8 cellular contexts compared by ENCODE assay signal in the genomic region with DNA sequence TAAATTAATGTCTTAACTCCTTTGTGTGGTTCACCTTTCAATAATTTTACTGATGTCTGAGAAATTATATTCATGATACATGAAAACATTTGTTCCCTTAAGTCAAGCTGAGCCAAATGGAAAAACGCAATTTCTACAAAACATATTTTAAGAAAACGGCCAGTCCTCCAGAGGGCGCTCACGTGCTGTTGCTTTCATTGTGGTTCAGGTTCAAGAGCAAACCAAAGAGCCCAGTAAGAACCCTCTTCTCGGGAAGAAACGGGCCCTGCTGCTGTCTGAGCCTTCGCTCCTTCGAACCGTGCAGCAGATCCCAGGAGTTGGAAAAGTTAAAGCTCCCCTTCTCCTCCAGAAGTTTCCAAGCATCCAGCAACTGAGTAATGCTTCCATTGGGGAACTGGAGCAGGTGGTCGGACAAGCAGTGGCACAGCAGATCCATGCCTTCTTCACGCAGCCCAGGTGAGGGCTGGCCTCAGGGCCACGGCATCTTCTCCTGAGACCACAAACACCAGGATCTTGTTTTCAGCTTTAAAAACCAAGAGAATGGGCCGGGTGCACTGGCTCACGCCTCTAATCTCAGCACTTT. TPM values are rescaled to one million over a fixed set of nuclear protein-coding genes. Genes with fewer than 3 reads are reported as not detected.
DNase-seq lines count a peak whose midpoint lies in the region; ATAC-seq and TF ChIP-seq lines count a peak whose summit lies in the region.

No MANE protein-coding gene starts in this region.

- CTCF ChIA-PET in GM10248 (lab: Yijun Ruan, JAX), result interaction anchor here (0.9 to 2.1 kb wide), 15 partner anchors 9 to 432 kb away, joined by 3 to 14 read pairs (median 4); partner anchors contain the start of gene GPATCH1

- peak; percentile 66 for TF ChIP-seq CTCF in GM10248 (IDR thresholded peaks at IDR 0.05; ENCODE audit: control extremely low read depth, extremely low read depth, low read depth, missing control alignments)

- ATAC-seq in T-helper 17 cell (no peak), GM18520 (IDR thresholded peaks at IDR 0.05; ENCODE audit: unreplicated experiment) (no peak), GM21737 (IDR thresholded peaks at IDR 0.05; ENCODE audit: unreplicated experiment) (no peak)

- H3K27me3 Mint-ChIP-seq in T-helper 17 cell, result no peaks in the 10 kb centered on the region

- peaks cover 3% of the 10 kb centered on the region for H3K36me3 Mint-ChIP-seq in T-helper 17 cell (ENCODE audit: low read depth)

- POLR2A ChIA-PET in GM10248 (lab: Yijun Ruan, JAX), result no interaction called here

- H3K27ac Mint-ChIP-seq in T-helper 17 cell, result no peak overlapping the region

- no peak overlapping the region for H3K4me3 Mint-ChIP-seq in T-helper 17 cell

- no peaks in the 10 kb centered on the region for H3K9me3 ChIP-seq in T-helper 17 cell (ENCODE audit: control insufficient read depth, low read length, poor library complexity, severe bottlenecking)

- peaks cover 12% of the 10 kb centered on the region for H3K4me1 Mint-ChIP-seq in T-helper 17 cell

- DNase-seq in GM10248 (ENCODE audit: extremely low spot score) (peak; percentile 57), NCI-H128 (lab: John Stamatoyannopoulos, UW; ENCODE audit: unreplicated experiment) (peak; percentile 8), T-helper 17 cell (peak; percentile 34 to 63 (median 40)), anterior cingulate cortex (lab: John Stamatoyannopoulos, UW) (peak in 51 of 58 donors; percentile 3 to 82 (median 30)), hippocampal formation (lab: John Stamatoyannopoulos, UW) (peak; percentile 52 to 64), smooth muscle cell of the brain vasculature (ENCODE audit: low read depth, low spot score) (peak; percentile 55)

RNA-seq across cellular contexts. Expression of gene FAAP24, which starts 4.3 kb away (rescaled TPM):
- total RNA-seq in T-helper 17 cell, result 1 to 10 TPM; 2.1 to 2.2 TPM

RNA-seq across cellular contexts. Expression of gene CEP89, which starts 4.6 kb away (rescaled TPM):
- 1 to 10 TPM; 9.5 to 9.8 TPM for total RNA-seq in T-helper 17 cell

Comparison
In these comparisons a context has a peak if more than half of its experiments do, and no peak if none do; other contexts are left out.
1. DNase-seq: peak in every context shown above with its lines; median percentile 58 in hippocampal formation; 57 in GM10248; 55 in smooth muscle cell of the brain vasculature; 40 in T-helper 17 cell; 30 in anterior cingulate cortex; 8 in NCI-H128.